24 cellular contexts compared by ENCODE assay signal in genomic region chr3:5252111-5252510, GRCh38.
DNase-seq lines count a peak whose midpoint lies in the region; ATAC-seq, FAIRE-seq and TF ChIP-seq lines count a peak whose summit lies in the region.
"Had no signal": no experiment of that assay in that cellular context is flagged by ENCODE, and none has a peak within 500 bp of the region (broad histone marks: within the 10 kb centered on the region; RNA-seq: fewer than 3 reads in every experiment).

No MANE protein-coding gene starts in this region.

- H3K9ac ChIP-seq in H1 (replicated peaks in 1 of 4; ENCODE audit: extremely low read depth in 1 of 4, low read depth in 3 of 4, low read length in 3 of 4), result no peak overlapping the region
- H3K9ac ChIP-seq: BLaER1 treated with 17β-estradiol and CSF1 and Interleukin-3, amounts not matched to agents 10 nM and 100 nM had no signal

- H3K79me2 ChIP-seq in H1 (ENCODE audit: control insufficient read depth in 1 of 2, insufficient read depth in 2 of 2, low read length in 2 of 2), result no peaks in the 10 kb centered on the region

- H2AFZ ChIP-seq in H1 (ENCODE audit: low read length), result no peak overlapping the region

- TF ChIP-seq CTCF in Caco-2 (IDR thresholded peaks at IDR 0.05; ENCODE audit: insufficient read depth in 1 of 2, low read depth in 1 of 2, low read length in 1 of 2, severe bottlenecking in 1 of 2, unreplicated experiment in 1 of 2) (no peak), H1 (IDR thresholded peaks at IDR 0.05; ENCODE audit: control extremely low read depth in 1 of 3, insufficient read depth in 1 of 3, low read depth in 1 of 3, low read length in 3 of 3) (no peak), WERI-Rb-1 (IDR thresholded peaks at IDR 0.05; ENCODE audit: low read depth, low read length) (no peak)

- H2BK5ac ChIP-seq in H1 (ENCODE audit: low read depth, low read length), result no peak overlapping the region

- H4K5ac ChIP-seq in H1 (ENCODE audit: insufficient read length, low read depth, low read length), result no peak overlapping the region

- H3K4me1 ChIP-seq in Caco-2 (0 out of 2 replicates have a peak, but pooled peaks cover 5% of the 10 kb centered on the region), H1 (replicated peaks in 1 of 4; ENCODE audit: control insufficient read depth in 3 of 4, insufficient read depth in 4 of 4, low read length in 3 of 4) (no peaks in the 10 kb centered on the region)

- no peak overlapping the region for H2BK20ac ChIP-seq in H1 (ENCODE audit: low read length)

- H3K4me3 ChIP-seq in Caco-2 (ENCODE audit: low read depth, low read length), result no peak overlapping the region
- H3K4me3 ChIP-seq in H1 (ENCODE audit: extremely low read depth in 1 of 4, insufficient read depth in 2 of 4, low read depth in 3 of 4, low read length in 4 of 4), result no peak overlapping the region
- H3K4me3 ChIP-seq in WERI-Rb-1 (ENCODE audit: low read depth, low read length), result no peak overlapping the region
- H3K4me3 ChIP-seq: A549; BLaER1 treated with 17β-estradiol and CSF1 and Interleukin-3, amounts not matched to agents 10 nM and 100 nM; GM12878 had no signal

- no peaks in the 10 kb centered on the region for H3K79me1 ChIP-seq in H1 (ENCODE audit: low read depth, low read length)

- BruUV-seq in Caco-2 (replicated peaks; lab: Mats Ljungman, UMichigan), result no TSS peak

- TF ChIP-seq POLR2A in H1 (IDR thresholded peaks at IDR 0.05; ENCODE audit: control extremely low read depth in 1 of 2, low read depth in 2 of 2, low read length in 2 of 2), result no peak

- H3K27me3 Mint-ChIP-seq in Caco-2 (ENCODE audit: insufficient read depth, unreplicated experiment), result no peaks in the 10 kb centered on the region
- H3K27me3 Mint-ChIP-seq: B cell; CD4-positive, alpha-beta T cell had no signal

- no peak overlapping the region for H3K4me2 ChIP-seq in H1 (ENCODE audit: insufficient read depth in 1 of 2, low read depth in 2 of 2, low read length in 2 of 2)
- H3K4me2 ChIP-seq: A549; BLaER1 treated with 17β-estradiol and CSF1 and Interleukin-3, amounts not matched to agents 10 nM and 100 nM had no signal

- WGBS in H1 (ENCODE audit: extremely low coverage in 1 of 2, insufficient coverage in 1 of 2, insufficient read length in 1 of 2, insufficient replicate concordance in 2 of 2, low coverage in 1 of 2, low lambda C conversion rate in 2 of 2, missing lambda C conversion rate in 1 of 2), 2 experiments, result 95% methylated on average over 3 of the region's 3 CpGs; no CpG with 5 or more reads in 1 of the 2 experiments

- H3K14ac ChIP-seq in H1 (ENCODE audit: insufficient read length), result no peak overlapping the region

- FAIRE-seq in H1 (lab: Jason Lieb, UNC), result no peak
- FAIRE-seq: A549, GM12878, GM12892, GM18507, GM19239 had no signal

- H2BK12ac ChIP-seq in H1 (ENCODE audit: low read depth, low read length), result 0 out of 2 replicates have a peak overlapping the region, but pooled peaks have one; percentile 27

- no peak overlapping the region for H3K4ac ChIP-seq in H1 (replicated peaks; ENCODE audit: insufficient read length, low read depth, low read length)

- H3K4me3 Mint-ChIP-seq in Caco-2 (ENCODE audit: unreplicated experiment), result peak overlapping the region; percentile 66
- H3K4me3 Mint-ChIP-seq: B cell; CD4-positive, alpha-beta T cell; CD8-positive, alpha-beta T cell had no signal

- intact Hi-C loops in Caco-2 (cut with micrococcal nuclease; ENCODE audit: unreplicated experiment), result no loop called here

- H3K27ac ChIP-seq in H1 (ENCODE audit: low read depth, low read length), result no peak overlapping the region
- H3K27ac ChIP-seq in WERI-Rb-1, result no peak overlapping the region
- H3K27ac ChIP-seq: 22Rv1; A549; BLaER1 treated with 17β-estradiol and CSF1 and Interleukin-3, amounts not matched to agents 10 nM and 100 nM had no signal

- no peak overlapping the region for H2BK15ac ChIP-seq in H1 (ENCODE audit: low read length)

- no peak overlapping the region for H3K56ac ChIP-seq in H1 (replicated peaks; ENCODE audit: insufficient read length, low read depth, low read length)

- H3K23ac ChIP-seq in H1 (ENCODE audit: insufficient read length), result no peak overlapping the region

- no peak for TF ChIP-seq EP300 in H1 (IDR thresholded peaks at IDR 0.05; ENCODE audit: borderline replicate concordance in 1 of 2, low read depth in 2 of 2, low read length in 2 of 2)

- no peaks in the 10 kb centered on the region for H3K36me3 ChIP-seq in Caco-2 (ENCODE audit: control insufficient read depth, insufficient read depth, low read length)
- H3K36me3 ChIP-seq in H1 (ENCODE audit: control insufficient read depth in 2 of 4, insufficient read depth in 4 of 4, low read length in 3 of 4), result no peaks in the 10 kb centered on the region
- H3K36me3 ChIP-seq in WERI-Rb-1, result no peaks in the 10 kb centered on the region
- H3K36me3 ChIP-seq: BLaER1 treated with 17β-estradiol and CSF1 and Interleukin-3, amounts not matched to agents 10 nM and 100 nM had no signal

- POLR2A ChIA-PET in Caco-2 (lab: Charles Lee) (no interaction called here), H1 (lab: Charles Lee; ENCODE audit: partially characterized antibody) (no interaction called here)

- H3K27me3 ChIP-seq in Caco-2 (replicated peaks; ENCODE audit: control insufficient read depth, insufficient read depth, low read length) (no peaks in the 10 kb centered on the region), H1 (replicated peaks in 1 of 4; ENCODE audit: control insufficient read depth in 3 of 4, extremely low read depth in 1 of 4, insufficient read depth in 3 of 4, low read length in 3 of 4) (no peaks in the 10 kb centered on the region), WERI-Rb-1 (ENCODE audit: insufficient read depth, low read depth, severe bottlenecking) (no peaks in the 10 kb centered on the region)
- H3K27me3 ChIP-seq: BLaER1 treated with 17β-estradiol and CSF1 and Interleukin-3, amounts not matched to agents 10 nM and 100 nM had no signal

- no peak overlapping the region for H4K91ac ChIP-seq in H1 (replicated peaks; ENCODE audit: insufficient read length, low read length)

- H3K23me2 ChIP-seq in H1 (ENCODE audit: low read depth, low read length), result peaks cover 2% of the 10 kb centered on the region; the same call in 1 of the 2 replicates

- H4K20me1 ChIP-seq in H1 (replicated peaks in 1 of 2; ENCODE audit: control insufficient read depth in 1 of 2, insufficient read depth in 2 of 2, low read length in 2 of 2), result no peaks in the 10 kb centered on the region
- H4K20me1 ChIP-seq: BLaER1 treated with 17β-estradiol and CSF1 and Interleukin-3, amounts not matched to agents 10 nM and 100 nM had no signal

- H3K36me3 Mint-ChIP-seq in Caco-2 (ENCODE audit: insufficient read depth, unreplicated experiment), result no peaks in the 10 kb centered on the region
- H3K36me3 Mint-ChIP-seq: CD8-positive, alpha-beta T cell had no signal

- no peak for ATAC-seq in GM19324 (IDR thresholded peaks at IDR 0.05; ENCODE audit: low FRiP score, unreplicated experiment)
- ATAC-seq: CD8-positive, alpha-beta T cell; GM12878 had no signal

- no peak overlapping the region for H2BK120ac ChIP-seq in H1 (replicated peaks; ENCODE audit: low read depth, low read length)

- H3K18ac ChIP-seq in H1 (ENCODE audit: extremely low read depth, low read length), result no peak overlapping the region

- H4K8ac ChIP-seq in H1 (ENCODE audit: extremely low read depth, insufficient read depth, low read length), result no peak overlapping the region

- no peak overlapping the region for H3K27ac Mint-ChIP-seq in Caco-2 (ENCODE audit: unreplicated experiment)
- H3K27ac Mint-ChIP-seq: B cell; CD4-positive, alpha-beta T cell; CD8-positive, alpha-beta T cell had no signal

- no peak for TF ChIP-seq RAD21 in H1 (IDR thresholded peaks at IDR 0.05 in 1 of 2, conservative IDR thresholded peaks at IDR 0.05 in 1 of 2; ENCODE audit: low read depth in 2 of 2, low read length in 2 of 2)

- DNase-seq in Caco-2, result no peak
- no peak for DNase-seq in H1 (ENCODE audit: low read depth in 1 of 2, low spot score in 2 of 2)
- peak; percentile 79 for DNase-seq in renal cortical epithelial cell (ENCODE audit: low read depth)
- DNase-seq in NCI-H1417 (lab: John Stamatoyannopoulos, UW), result no peak
- no peak for DNase-seq in WERI-Rb-1
- DNase-seq: AML-193; CD4-positive, alpha-beta T cell; CD8-positive, alpha-beta T cell; DMS 273 treated with DMSO at 0.1 percent for 48 hours; DMS153; DMS53; DMS79; DND-41; EL; GDM1 had no signal

- no peaks in the 10 kb centered on the region for H3K4me1 Mint-ChIP-seq in Caco-2 (ENCODE audit: low read depth, unreplicated experiment)

- CTCF ChIA-PET in Caco-2 (lab: Charles Lee) (no interaction called here), H1 (lab: Charles Lee; ENCODE audit: partially characterized antibody) (interaction anchor here (1.5 kb wide), 1 partner anchor 19 kb away, joined by 3 read pairs; no protein-coding TSS in a partner anchor)

- H2AK5ac ChIP-seq in H1 (ENCODE audit: low read depth, low read length), result no peak overlapping the region

- H3K9me3 Mint-ChIP-seq in Caco-2 (ENCODE audit: unreplicated experiment), result no peaks in the 10 kb centered on the region
- H3K9me3 Mint-ChIP-seq: CD4-positive, alpha-beta T cell; CD8-positive, alpha-beta T cell had no signal

- H3K9me3 ChIP-seq in Caco-2 (no peaks in the 10 kb centered on the region), H1 (ENCODE audit: insufficient read depth in 2 of 2, low read depth in 1 of 2, low read length in 1 of 2) (no peaks in the 10 kb centered on the region), WERI-Rb-1 (ENCODE audit: severe bottlenecking) (no peaks in the 10 kb centered on the region)
- H3K9me3 ChIP-seq: A549; BLaER1 treated with 17β-estradiol and CSF1 and Interleukin-3, amounts not matched to agents 10 nM and 100 nM had no signal

TF ChIP-seq in H1, 55 proteins besides CTCF, POLR2A, EP300 and RAD21 (continues in another document):
- TF ChIP-seq BACH1 (IDR thresholded peaks at IDR 0.05; ENCODE audit: low read length), result no peak
- TF ChIP-seq YY1 (IDR thresholded peaks at IDR 0.05; ENCODE audit: low read depth, low read length), result no peak
- no peak for TF ChIP-seq TCF12 (IDR thresholded peaks at IDR 0.05; ENCODE audit: low read depth, low read length)
- TF ChIP-seq KDM5A (IDR thresholded peaks at IDR 0.05; ENCODE audit: low read length), result no peak
- TF ChIP-seq RNF2 (IDR thresholded peaks at IDR 0.05; ENCODE audit: borderline replicate concordance, low read depth, low read length, missing control alignments, poor library complexity, severe bottlenecking), result no peak
- no peak for TF ChIP-seq E2F6 (IDR thresholded peaks at IDR 0.05)
- no peak for TF ChIP-seq SIN3A (conservative IDR thresholded peaks at IDR 0.05 in 1 of 2, IDR thresholded peaks at IDR 0.05 in 1 of 2; ENCODE audit: low read depth in 1 of 2, low read length in 2 of 2)
- TF ChIP-seq MAFK (IDR thresholded peaks at IDR 0.05; ENCODE audit: low read depth, low read length), result no peak
- no peak for TF ChIP-seq EZH2 (IDR thresholded peaks at IDR 0.05; ENCODE audit: low read depth, low read length, severe bottlenecking)
- no peak for TF ChIP-seq CBX5 (IDR thresholded peaks at IDR 0.05; ENCODE audit: low read depth, low read length)
